ENCODE assay signal across 17 cellular contexts in the genomic region with DNA sequence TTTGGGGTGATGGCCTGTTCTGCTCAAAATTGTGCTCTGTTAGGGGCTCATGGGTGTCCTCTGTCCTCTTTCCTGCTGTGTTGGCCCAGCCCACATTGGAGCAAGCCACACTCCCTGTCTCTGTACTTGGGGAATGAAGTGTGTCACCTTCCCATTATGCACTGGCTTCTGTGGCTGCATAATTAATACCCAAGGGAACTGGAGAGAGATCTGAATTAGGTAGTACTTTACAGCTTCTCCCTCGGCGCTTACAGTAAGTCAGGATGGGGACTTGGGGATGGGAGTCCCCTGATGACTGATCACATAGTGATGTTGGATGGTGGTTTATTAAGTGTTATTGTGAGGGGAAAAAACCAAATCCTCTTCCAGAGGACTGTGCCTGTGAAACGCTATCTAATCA.
DNase-seq lines count a peak whose midpoint lies in the region; ATAC-seq and TF ChIP-seq lines count a peak whose summit lies in the region.
"Had no signal": no experiment of that assay in that cellular context is flagged by ENCODE, and none has a peak within 500 bp of the region (broad histone marks: within the 10 kb centered on the region; RNA-seq: fewer than 3 reads in every experiment).

No MANE protein-coding gene starts in this region.

- no peaks in the 10 kb centered on the region for H3K9me3 ChIP-seq in CD8-positive, alpha-beta T cell (ENCODE audit: low read length)
- H3K9me3 ChIP-seq in MM.1S (replicated peaks; ENCODE audit: insufficient read depth, low read length) = no peaks in the 10 kb centered on the region
- H3K9me3 ChIP-seq in neutrophil = no peaks in the 10 kb centered on the region
- H3K9me3 ChIP-seq in Peyer's patch = no peaks in the 10 kb centered on the region
- H3K9me3 ChIP-seq: BLaER1, ovary had no signal

- peak overlapping the region; percentile 1 for H3K27ac Mint-ChIP-seq in CD8-positive, alpha-beta T cell
- H3K27ac Mint-ChIP-seq in HFFc6 = no peak overlapping the region
- H3K27ac Mint-ChIP-seq: activated naive CD4-positive, alpha-beta T cell treated with anti-CD3 and anti-CD28 coated beads, Interleukin-2, amount 50 U/mL, for 24 hours; endodermal cell had no signal

- H3K27me3 Mint-ChIP-seq in CD8-positive, alpha-beta T cell (ENCODE audit: low read depth) = no peaks in the 10 kb centered on the region
- peaks cover 2% of the 10 kb centered on the region for H3K27me3 Mint-ChIP-seq in HFFc6 (ENCODE audit: insufficient read depth)
- H3K27me3 Mint-ChIP-seq: activated naive CD4-positive, alpha-beta T cell treated with anti-CD3 and anti-CD28 coated beads, Interleukin-2, amount 50 U/mL, for 24 hours had no signal

- DNase-seq in CD8-positive, alpha-beta T cell = no peak
- DNase-seq in MM.1S (no peak), astrocyte of the hippocampus (ENCODE audit: low read depth, low spot score) (peak; percentile 49), Peyer's patch (no peak), HFFc6 (no peak)
- DNase-seq: activated CD8-positive, alpha-beta memory T cell treated with anti-CD3 and anti-CD28 coated beads, Interleukin-2, amount 50 U/mL, for 4 hours; caudate nucleus; endodermal cell; foreskin fibroblast; midbrain; ovary; T-helper 1 cell had no signal

- TF ChIP-seq POLR2A in Peyer's patch (IDR thresholded peaks at IDR 0.05) = no peak

- H3K4me2 ChIP-seq in MM.1S (ENCODE audit: low read depth, low read length) = no peak overlapping the region; the same call in 1 of the 2 replicates
- H3K4me2 ChIP-seq: BLaER1 had no signal

- H3K4me1 ChIP-seq in CD8-positive, alpha-beta T cell (ENCODE audit: insufficient read depth, low read length) = no peaks in the 10 kb centered on the region
- H3K4me1 ChIP-seq in MM.1S (ENCODE audit: low read length) = peaks cover 68% of the 10 kb centered on the region
- H3K4me1 ChIP-seq in neutrophil (ENCODE audit: control insufficient read depth in 1 of 2, insufficient read depth in 1 of 2, low read depth in 1 of 2, low read length in 1 of 2) = peaks cover 5 to 19% of the 10 kb centered on the region in 2 experiments
- H3K4me1 ChIP-seq in Peyer's patch = peaks cover 0 to 58% (median 0%) of the 10 kb centered on the region in 4 donors
- H3K4me1 ChIP-seq: BLaER1 had no signal

- intact Hi-C loops in CD8-positive, alpha-beta T cell (cut with DNase I, micrococcal nuclease) = no loop called here

- H3K27me3 ChIP-seq in CD8-positive, alpha-beta T cell (ENCODE audit: insufficient read depth, low read length) = no peaks in the 10 kb centered on the region
- H3K27me3 ChIP-seq in MM.1S (replicated peaks; ENCODE audit: insufficient read depth, low read length) = no peaks in the 10 kb centered on the region
- no peaks in the 10 kb centered on the region for H3K27me3 ChIP-seq in neutrophil
- H3K27me3 ChIP-seq in Peyer's patch = no peaks in the 10 kb centered on the region
- H3K27me3 ChIP-seq: BLaER1, ovary had no signal

- H3K36me3 ChIP-seq in CD8-positive, alpha-beta T cell (ENCODE audit: insufficient read depth, low read length) = no peaks in the 10 kb centered on the region
- H3K36me3 ChIP-seq in MM.1S (replicated peaks; ENCODE audit: insufficient read depth, low read length) = peaks cover 8% of the 10 kb centered on the region; the same call in 1 of the 2 replicates
- peaks cover 15% of the 10 kb centered on the region for H3K36me3 ChIP-seq in neutrophil
- H3K36me3 ChIP-seq in Peyer's patch = peaks cover 0 to 11% (median 0%) of the 10 kb centered on the region in 3 donors
- H3K36me3 ChIP-seq: ovary had no signal

- no peaks in the 10 kb centered on the region for H3K9me2 ChIP-seq in MM.1S (replicated peaks; ENCODE audit: insufficient read depth, low read length)

- no peaks in the 10 kb centered on the region for H4K20me1 ChIP-seq in MM.1S (ENCODE audit: insufficient read depth, low read length)

- POLR2A ChIA-PET in CD8-positive, alpha-beta T cell (lab: Charles Lee) = no interaction called here

- H3F3A ChIP-seq in MM.1S (ENCODE audit: insufficient read depth, low read length) = peaks cover 42% of the 10 kb centered on the region

- H3K4me3 Mint-ChIP-seq in CD8-positive, alpha-beta T cell = no peak overlapping the region
- H3K4me3 Mint-ChIP-seq in HFFc6 = no peak overlapping the region
- H3K4me3 Mint-ChIP-seq: activated naive CD4-positive, alpha-beta T cell treated with anti-CD3 and anti-CD28 coated beads, Interleukin-2, amount 50 U/mL, for 24 hours; endodermal cell had no signal

- H3K4me1 Mint-ChIP-seq in CD8-positive, alpha-beta T cell (ENCODE audit: low read depth) = peaks cover 28% of the 10 kb centered on the region
- peaks cover 74% of the 10 kb centered on the region for H3K4me1 Mint-ChIP-seq in HFFc6 (ENCODE audit: low read depth)

- no peak overlapping the region for H3K27ac ChIP-seq in CD8-positive, alpha-beta T cell (ENCODE audit: low read depth, low read length)
- H3K27ac ChIP-seq in MM.1S (ENCODE audit: low read length) (peak overlapping the region; percentile 99; the same call in 1 of the 2 replicates), neutrophil (peak overlapping the region; percentile 36), Peyer's patch (peak overlapping the region in 1 of 4 donors; percentile 12)
- H3K27ac ChIP-seq: BLaER1, ovary had no signal

- peaks cover 93% of the 10 kb centered on the region for H3K79me2 ChIP-seq in MM.1S (ENCODE audit: low read length)

- peaks cover 25% of the 10 kb centered on the region for H3K36me3 Mint-ChIP-seq in CD8-positive, alpha-beta T cell
- peaks cover 13% of the 10 kb centered on the region for H3K36me3 Mint-ChIP-seq in HFFc6 (ENCODE audit: low read depth)

- CTCF ChIA-PET in CD8-positive, alpha-beta T cell (lab: Charles Lee) = interaction anchor here (1.3 kb wide), 1 partner anchor 33 kb away, joined by 3 read pairs; no protein-coding TSS in a partner anchor

- no peak overlapping the region for H3K4me3 ChIP-seq in CD8-positive, alpha-beta T cell (ENCODE audit: low read depth, low read length)
- H3K4me3 ChIP-seq in MM.1S (ENCODE audit: low read length) = no peak overlapping the region
- no peak overlapping the region for H3K4me3 ChIP-seq in neutrophil (ENCODE audit: low read depth in 1 of 2, low read length in 1 of 2)
- no peak overlapping the region for H3K4me3 ChIP-seq in Peyer's patch
- H3K4me3 ChIP-seq: BLaER1, ovary had no signal

- ATAC-seq in CD8-positive, alpha-beta T cell = no peak
- ATAC-seq in HG03565 (IDR thresholded peaks at IDR 0.05; ENCODE audit: unreplicated experiment) (no peak), HG03095 (IDR thresholded peaks at IDR 0.05; ENCODE audit: unreplicated experiment) (no peak)

- TF ChIP-seq CTCF in CD8-positive, alpha-beta T cell (IDR thresholded peaks at IDR 0.05) = no peak
- no peak for TF ChIP-seq CTCF in MM.1S (IDR thresholded peaks at IDR 0.05; ENCODE audit: low read length)
- no peak for TF ChIP-seq CTCF in neutrophil (IDR thresholded peaks at IDR 0.05)
- TF ChIP-seq CTCF in Peyer's patch (IDR thresholded peaks at IDR 0.05) = no peak
- TF ChIP-seq CTCF in HFFc6 (IDR thresholded peaks at IDR 0.05) = no peak

- H2AFZ ChIP-seq in MM.1S (ENCODE audit: low read length) = no peak overlapping the region

- no peaks in the 10 kb centered on the region for H3K9me3 Mint-ChIP-seq in CD8-positive, alpha-beta T cell
- H3K9me3 Mint-ChIP-seq in HFFc6 = no peaks in the 10 kb centered on the region
- H3K9me3 Mint-ChIP-seq: activated naive CD4-positive, alpha-beta T cell treated with anti-CD3 and anti-CD28 coated beads, Interleukin-2, amount 50 U/mL, for 24 hours; endodermal cell had no signal

- no peak overlapping the region for H3K9ac ChIP-seq in MM.1S (ENCODE audit: low read length)
- H3K9ac ChIP-seq: BLaER1 had no signal
